11 cellular contexts compared by ENCODE assay signal in the genomic region with DNA sequence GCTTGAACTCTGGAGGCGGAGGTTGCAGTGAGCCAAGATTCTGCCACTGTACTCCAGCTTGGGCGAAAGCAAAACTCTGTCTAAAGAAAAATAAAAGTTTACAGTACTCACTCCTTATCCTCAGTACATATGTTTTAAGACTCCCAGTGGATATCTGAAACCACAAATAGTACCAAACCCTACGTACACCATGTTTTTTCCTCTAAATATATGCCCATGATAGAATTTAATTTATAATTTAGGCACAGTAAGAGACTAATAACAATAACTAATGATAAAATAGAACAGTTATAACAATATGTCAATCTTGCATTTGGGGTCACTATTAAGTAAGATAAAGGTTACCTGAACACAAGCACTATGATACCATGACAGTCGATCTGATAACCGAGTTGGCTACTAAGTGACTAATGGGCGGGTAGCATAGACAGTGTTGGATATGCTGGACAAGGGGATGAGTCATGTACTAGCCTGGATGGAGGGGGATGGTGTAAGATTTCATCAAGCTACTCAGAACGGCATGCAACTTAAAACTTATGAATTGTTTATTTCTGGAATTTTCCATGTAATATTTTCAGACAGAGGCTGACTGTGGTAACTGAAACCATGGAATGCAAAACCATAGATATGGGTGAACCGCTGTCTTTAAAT. TPM values are rescaled to one million over a fixed set of nuclear protein-coding genes. Genes with fewer than 3 reads are reported as not detected.
DNase-seq lines count a peak whose midpoint lies in the region; ATAC-seq and TF ChIP-seq lines count a peak whose summit lies in the region.
"Had no signal": no experiment of that assay in that cellular context is flagged by ENCODE, and none has a peak within 500 bp of the region (broad histone marks: within the 10 kb centered on the region; RNA-seq: fewer than 3 reads in every experiment).

No MANE protein-coding gene starts in this region.

- no peak for ATAC-seq in HG02970 (IDR thresholded peaks at IDR 0.05; ENCODE audit: low FRiP score, unreplicated experiment)

- no peak for TF ChIP-seq POLR2A in esophagus squamous epithelium (IDR thresholded peaks at IDR 0.05)

- peaks cover 48% of the 10 kb centered on the region for H3K36me3 ChIP-seq in SJSA1
- peaks cover 0 to 91% (median 14%) of the 10 kb centered on the region in 3 donors for H3K36me3 ChIP-seq in esophagus squamous epithelium

- DNase-seq in GM04503 (ENCODE audit: low read depth) (peak; percentile 31), SJSA1 (ENCODE audit: low read depth in 1 of 2, low spot score in 2 of 2) (peak; percentile 58 to 71), fibroblast of gingiva (ENCODE audit: low read depth) (peak; percentile 92), retinal pigment epithelial cell (ENCODE audit: low read depth) (peak; percentile 59), esophagus squamous epithelium (lab: John Stamatoyannopoulos, UW) (no peak), putamen (ENCODE audit: low spot score) (no peak), T-helper 9 cell (no peak)
- DNase-seq: DMS79, NCI-H187 treated with DMSO at 0.1 percent for 48 hours, upper lobe of left lung had no signal

- no peak overlapping the region for H3K4me3 ChIP-seq in SJSA1
- H3K4me3 ChIP-seq in retinal pigment epithelial cell (ENCODE audit: low read length) = no peak overlapping the region
- no peak overlapping the region for H3K4me3 ChIP-seq in esophagus squamous epithelium
- H3K4me3 ChIP-seq: upper lobe of left lung had no signal

- H3K9me3 ChIP-seq in SJSA1 (replicated peaks) (no peaks in the 10 kb centered on the region), esophagus squamous epithelium (no peaks in the 10 kb centered on the region)
- H3K9me3 ChIP-seq: upper lobe of left lung had no signal

- TF ChIP-seq CTCF in retinal pigment epithelial cell (conservative IDR thresholded peaks at IDR 0.05; ENCODE audit: low read depth, low read length) = no peak
- TF ChIP-seq CTCF in esophagus squamous epithelium (IDR thresholded peaks at IDR 0.05) = no peak

- H3K27ac ChIP-seq in SJSA1 = peak overlapping the region; percentile 11; the same call in 1 of the 2 replicates
- no peak overlapping the region for H3K27ac ChIP-seq in esophagus squamous epithelium
- H3K27ac ChIP-seq: upper lobe of left lung had no signal

- H3K27me3 ChIP-seq in SJSA1 (replicated peaks) (no peaks in the 10 kb centered on the region), esophagus squamous epithelium (no peaks in the 10 kb centered on the region)
- H3K27me3 ChIP-seq: upper lobe of left lung had no signal

- intact Hi-C loops in esophagus squamous epithelium (cut with DNase I) = no loop called here

- H3K4me1 ChIP-seq in SJSA1 (replicated peaks) = peaks cover 14% of the 10 kb centered on the region
- H3K4me1 ChIP-seq in esophagus squamous epithelium = no peaks in the 10 kb centered on the region
- H3K4me1 ChIP-seq: upper lobe of left lung had no signal

- 82 to 87% methylated on average over 8 of the region's 8 CpGs for WGBS in esophagus squamous epithelium, 2 donors

RNA-seq across cellular contexts. Expression of a gene that starts 43.7 kb away (rescaled TPM):
- total RNA-seq in SJSA1 (2014; rRNA removed; shearing (Covaris generic)) = 15.0 and 28.4 TPM in 2 replicates
- total RNA-seq in esophagus squamous epithelium = 10 to 100 TPM in 3 of 4 donors, 1 to 10 TPM in 1; 9.4 to 25.0 (median 12.4) TPM

RNA-seq across cellular contexts. Expression of a gene that starts 44.4 kb away (rescaled TPM):
- 198 and 301 TPM in 2 replicates for total RNA-seq in SJSA1 (2014; rRNA removed; shearing (Covaris generic))
- 100 to 1,000 TPM; 129 to 286 (median 209) TPM for total RNA-seq in esophagus squamous epithelium

Comparison
In these comparisons a context has a peak if more than half of its experiments do, and no peak if none do; other contexts are left out.
1. DNase-seq: peak in GM04503 (single experiment), SJSA1 (2 of 2), fibroblast of gingiva (single experiment) and retinal pigment epithelial cell (single experiment); none in esophagus squamous epithelium (single experiment), putamen (single experiment) and T-helper 9 cell (single experiment).